ENCODE assay signal across 22 cellular contexts in the genomic region with DNA sequence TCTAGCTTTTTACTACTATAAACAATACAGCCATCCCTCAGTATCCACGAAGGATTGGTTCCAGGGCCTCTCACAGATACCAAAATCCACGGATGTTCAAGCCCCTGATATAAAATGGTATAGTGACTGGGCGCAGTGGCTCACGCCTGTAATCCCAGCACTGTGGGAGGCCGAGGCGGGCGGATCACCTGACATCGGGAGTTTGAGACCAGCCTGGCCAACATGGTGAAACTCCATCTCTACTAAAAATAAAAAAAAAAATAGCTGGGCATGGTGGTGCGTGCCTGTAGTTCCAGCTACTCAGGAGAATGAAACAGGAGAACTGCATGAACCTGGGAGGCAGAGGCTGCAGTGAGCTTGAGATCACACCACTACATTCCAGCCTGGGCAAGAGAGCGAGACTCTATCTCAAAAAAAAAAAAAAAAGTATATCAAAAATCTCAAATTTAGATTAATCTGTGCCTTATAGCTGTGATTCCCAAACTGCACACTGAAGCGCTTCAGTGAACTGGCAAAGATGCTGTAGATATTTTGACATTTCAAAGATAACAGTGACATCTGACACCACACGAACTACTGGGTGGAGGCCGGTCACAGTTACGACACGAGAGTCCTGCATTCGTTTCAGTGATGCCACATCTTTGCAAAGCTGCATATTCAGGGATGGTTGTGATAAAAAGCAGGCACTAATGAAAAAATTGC.
"Had no signal": no experiment of that assay in that cellular context is flagged by ENCODE, and none has a peak within 500 bp of the region (broad histone marks: within the 10 kb centered on the region; RNA-seq: fewer than 3 reads in every experiment).

No MANE protein-coding gene starts in this region.

- H3K36me3 ChIP-seq: adrenal gland, prostate gland, right atrium auricular region, upper lobe of right lung had no signal

- H3K4me3 ChIP-seq: adrenal gland, prostate gland, right atrium auricular region, thoracic aorta, upper lobe of right lung had no signal

- H3K27me3 ChIP-seq: adrenal gland, right atrium auricular region, upper lobe of right lung had no signal

- H3K4me3 Mint-ChIP-seq: activated CD4-positive, alpha-beta T cell treated with anti-CD3 and anti-CD28 coated beads, Interleukin-2, amount 10 ng/mL, durations not matched to agents 24 days and 14 days; activated CD8-positive, alpha-beta T cell treated with anti-CD3 and anti-CD28 coated beads, Interleukin-2, amount 10 ng/mL, durations not matched to agents 7 days and 5 days; activated naive CD8-positive, alpha-beta T cell; natural killer cell had no signal

- ATAC-seq: activated CD8-positive, alpha-beta T cell treated with anti-CD3 and anti-CD28 coated beads, Interleukin-2, amount 10 ng/mL, durations not matched to agents 7 days and 5 days; left ventricle myocardium superior; natural killer cell; upper lobe of right lung had no signal

- H3K27me3 Mint-ChIP-seq: activated naive CD8-positive, alpha-beta T cell had no signal

- H3K9me3 Mint-ChIP-seq: activated CD4-positive, alpha-beta T cell treated with anti-CD3 and anti-CD28 coated beads, Interleukin-2, amount 10 ng/mL, durations not matched to agents 24 days and 14 days; natural killer cell had no signal

- H3K27ac ChIP-seq: adrenal gland, prostate gland, right atrium auricular region, thoracic aorta, upper lobe of right lung had no signal

- H3K4me1 ChIP-seq: adrenal gland, prostate gland, right atrium auricular region, upper lobe of right lung had no signal

- H3K4me1 Mint-ChIP-seq: natural killer cell had no signal

- H3K36me3 Mint-ChIP-seq: natural killer cell had no signal

- DNase-seq: activated CD4-positive, alpha-beta T cell treated with anti-CD3 and anti-CD28 coated beads, Interleukin-2, amount 10 ng/mL, durations not matched to agents 24 days and 14 days; activated CD8-positive, alpha-beta T cell treated with anti-CD3 and anti-CD28 coated beads, Interleukin-2, amount 10 ng/mL, durations not matched to agents 7 days and 5 days; activated naive CD4-positive, alpha-beta T cell; activated T-cell treated with anti-CD3 and anti-CD28 coated beads, Interleukin-2, amount 50 U/mL, for 1 hour; central memory CD4-positive, alpha-beta T cell; dermis blood vessel endothelial cell; effector CD8-positive, alpha-beta T cell; foreskin melanocyte; hippocampal formation; left ventricle myocardium superior; midbrain; natural killer cell; stimulated activated CD4-positive, alpha-beta T cell treated with anti-CD3 and anti-CD28 coated beads, Interleukin-4, amount 100 ng/mL, for 24 hours; stimulated activated naive CD4-positive, alpha-beta T cell treated with Interleukin-2 at 50 U/mL for 16 hours; T-helper 1 cell; T-helper 9 cell; upper lobe of right lung had no signal

- H3K27ac Mint-ChIP-seq: activated CD4-positive, alpha-beta T cell treated with anti-CD3 and anti-CD28 coated beads, Interleukin-2, amount 10 ng/mL, durations not matched to agents 24 days and 14 days; activated CD8-positive, alpha-beta T cell treated with anti-CD3 and anti-CD28 coated beads, Interleukin-2, amount 10 ng/mL, durations not matched to agents 7 days and 5 days; activated naive CD8-positive, alpha-beta T cell; natural killer cell had no signal

- H3K9me3 ChIP-seq: adrenal gland, prostate gland, right atrium auricular region, thoracic aorta, upper lobe of right lung had no signal
